In genomic region chr7:139117599-139118233, GRCh38 we compare ENCODE assay signal across 14 cellular contexts. TPM values are rescaled to one million over a fixed set of nuclear protein-coding genes. Genes with fewer than 3 reads are reported as not detected.
DNase-seq lines count a peak whose midpoint lies in the region; ATAC-seq and TF ChIP-seq lines count a peak whose summit lies in the region.
"Had no signal": no experiment of that assay in that cellular context is flagged by ENCODE, and none has a peak within 500 bp of the region (broad histone marks: within the 10 kb centered on the region; RNA-seq: fewer than 3 reads in every experiment).

No MANE protein-coding gene starts in this region.

- H3K27ac Mint-ChIP-seq in activated CD8-positive, alpha-beta memory T cell treated with anti-CD3 and anti-CD28 coated beads, Interleukin-2, amount 10 ng/mL, durations not matched to agents 7 days and 5 days = peak overlapping the region; percentile 84
- peak overlapping the region; percentile 6 for H3K27ac Mint-ChIP-seq in Calu3 (ENCODE audit: unreplicated experiment)
- H3K27ac Mint-ChIP-seq in activated naive CD8-positive, alpha-beta T cell treated with anti-CD3 and anti-CD28 coated beads for 36 hours = peak overlapping the region; percentile 70
- H3K27ac Mint-ChIP-seq in naive thymus-derived CD8-positive, alpha-beta T cell = peak overlapping the region in 7 of 10 donors; percentile 27 to 96 (median 88)

- H3K9me3 Mint-ChIP-seq in activated CD8-positive, alpha-beta memory T cell treated with anti-CD3 and anti-CD28 coated beads, Interleukin-2, amount 10 ng/mL, durations not matched to agents 7 days and 5 days (ENCODE audit: low read depth) = no peaks in the 10 kb centered on the region
- H3K9me3 Mint-ChIP-seq in Calu3 (ENCODE audit: low read depth, unreplicated experiment) = no peaks in the 10 kb centered on the region
- no peaks in the 10 kb centered on the region for H3K9me3 Mint-ChIP-seq in activated naive CD8-positive, alpha-beta T cell treated with anti-CD3 and anti-CD28 coated beads for 36 hours
- no peaks in the 10 kb centered on the region for H3K9me3 Mint-ChIP-seq in naive thymus-derived CD8-positive, alpha-beta T cell

- no peaks in the 10 kb centered on the region for H3K27me3 Mint-ChIP-seq in activated CD8-positive, alpha-beta memory T cell treated with anti-CD3 and anti-CD28 coated beads, Interleukin-2, amount 10 ng/mL, durations not matched to agents 7 days and 5 days
- no peaks in the 10 kb centered on the region for H3K27me3 Mint-ChIP-seq in Calu3 (ENCODE audit: unreplicated experiment)
- H3K27me3 Mint-ChIP-seq in activated naive CD8-positive, alpha-beta T cell treated with anti-CD3 and anti-CD28 coated beads for 36 hours = no peaks in the 10 kb centered on the region
- H3K27me3 Mint-ChIP-seq in naive thymus-derived CD8-positive, alpha-beta T cell = no peaks in the 10 kb centered on the region

- POLR2A ChIA-PET in naive thymus-derived CD8-positive, alpha-beta T cell (lab: Charles Lee) = interaction anchor here (2.6 kb wide), 1 partner anchor 15 kb away, joined by 7 read pairs; no protein-coding TSS in a partner anchor

- intact Hi-C loops in Calu3 (cut with micrococcal nuclease; ENCODE audit: unreplicated experiment) = no loop called here

- ATAC-seq in activated CD8-positive, alpha-beta memory T cell treated with anti-CD3 and anti-CD28 coated beads, Interleukin-2, amount 10 ng/mL, durations not matched to agents 7 days and 5 days = no peak
- no peak for ATAC-seq in naive thymus-derived CD8-positive, alpha-beta T cell
- ATAC-seq in HG02642 (IDR thresholded peaks at IDR 0.05; ENCODE audit: poor library complexity, unreplicated experiment) = no peak

- BruUV-seq in Calu3 (replicated peaks; lab: Mats Ljungman, UMichigan) = no TSS peak

- no peak for TF ChIP-seq CTCF in Calu3 (IDR thresholded peaks at IDR 0.05; ENCODE audit: unreplicated experiment)

- peaks cover 31% of the 10 kb centered on the region for H3K4me1 Mint-ChIP-seq in activated CD8-positive, alpha-beta memory T cell treated with anti-CD3 and anti-CD28 coated beads, Interleukin-2, amount 10 ng/mL, durations not matched to agents 7 days and 5 days
- H3K4me1 Mint-ChIP-seq in Calu3 (ENCODE audit: low read depth, unreplicated experiment) = peaks cover 24% of the 10 kb centered on the region
- H3K4me1 Mint-ChIP-seq in activated naive CD8-positive, alpha-beta T cell treated with anti-CD3 and anti-CD28 coated beads for 36 hours = peaks cover 33% of the 10 kb centered on the region
- peaks cover 20 to 55% (median 47%) of the 10 kb centered on the region in 4 donors for H3K4me1 Mint-ChIP-seq in naive thymus-derived CD8-positive, alpha-beta T cell

- peak overlapping the region; percentile 66 for H3K4me3 Mint-ChIP-seq in activated CD8-positive, alpha-beta memory T cell treated with anti-CD3 and anti-CD28 coated beads, Interleukin-2, amount 10 ng/mL, durations not matched to agents 7 days and 5 days
- peak overlapping the region; percentile 38 for H3K4me3 Mint-ChIP-seq in Calu3 (ENCODE audit: low read depth, unreplicated experiment)
- H3K4me3 Mint-ChIP-seq in activated naive CD8-positive, alpha-beta T cell treated with anti-CD3 and anti-CD28 coated beads for 36 hours = no peak overlapping the region
- H3K4me3 Mint-ChIP-seq in naive thymus-derived CD8-positive, alpha-beta T cell = peak overlapping the region in 5 of 10 donors; percentile 33 to 77 (median 66)

- CTCF ChIA-PET in activated CD8-positive, alpha-beta memory T cell treated with anti-CD3 and anti-CD28 coated beads, Interleukin-2, amount 10 ng/mL, durations not matched to agents 7 days and 5 days (lab: Charles Lee) = interaction anchor here (1.0 to 2.9 kb wide), 7 partner anchors 10 to 231 kb away, joined by 3 to 15 read pairs (median 6); no protein-coding TSS in a partner anchor
- CTCF ChIA-PET in Calu3 (lab: Charles Lee) = interaction anchor here (0.6 to 0.8 kb wide), 2 partner anchors 15 to 55 kb away, joined by 3 to 4 read pairs; no protein-coding TSS in a partner anchor

- no peaks in the 10 kb centered on the region for H3K36me3 Mint-ChIP-seq in activated CD8-positive, alpha-beta memory T cell treated with anti-CD3 and anti-CD28 coated beads, Interleukin-2, amount 10 ng/mL, durations not matched to agents 7 days and 5 days
- H3K36me3 Mint-ChIP-seq in Calu3 (ENCODE audit: insufficient read depth, unreplicated experiment) = no peaks in the 10 kb centered on the region
- no peaks in the 10 kb centered on the region for H3K36me3 Mint-ChIP-seq in activated naive CD8-positive, alpha-beta T cell treated with anti-CD3 and anti-CD28 coated beads for 36 hours
- H3K36me3 Mint-ChIP-seq in naive thymus-derived CD8-positive, alpha-beta T cell = no peaks in the 10 kb centered on the region

- no peak for DNase-seq in activated CD8-positive, alpha-beta memory T cell treated with anti-CD3 and anti-CD28 coated beads, Interleukin-2, amount 10 ng/mL, durations not matched to agents 7 days and 5 days
- no peak for DNase-seq in activated CD8-positive, alpha-beta memory T cell treated with anti-CD3 and anti-CD28 coated beads for 24 hours
- DNase-seq in Calu3 (no peak), NCI-H1930 (lab: John Stamatoyannopoulos, UW) (no peak), globus pallidus (ENCODE audit: low spot score) (no peak)
- no peak for DNase-seq in activated naive CD8-positive, alpha-beta T cell treated with anti-CD3 and anti-CD28 coated beads for 36 hours
- DNase-seq in naive thymus-derived CD8-positive, alpha-beta T cell = no peak
- DNase-seq: effector CD8-positive, alpha-beta T cell; hypothalamus; KBM-7; NCI-H1105; stomach; uterus had no signal

RNA-seq across cellular contexts. Expression of gene ZC3HAV1, which starts 8.2 kb away (rescaled TPM):
- 100 to 1,000 TPM; 125 to 139 TPM for total RNA-seq in activated CD8-positive, alpha-beta memory T cell treated with anti-CD3 and anti-CD28 coated beads, Interleukin-2, amount 10 ng/mL, durations not matched to agents 7 days and 5 days
- 63.4 and 101 TPM in 2 replicates for total RNA-seq in Calu3 (2022)
- total RNA-seq in activated naive CD8-positive, alpha-beta T cell treated with anti-CD3 and anti-CD28 coated beads for 36 hours = 100 to 1,000 TPM; 117 to 118 TPM
- 100 to 1,000 TPM; 202 to 214 TPM for total RNA-seq in naive thymus-derived CD8-positive, alpha-beta T cell
- polyA plus RNA-seq in naive thymus-derived CD8-positive, alpha-beta T cell = 100 to 1,000 TPM; 144 to 188 (median 162) TPM

Comparison
In these comparisons a context has a peak if more than half of its experiments do, and no peak if none do; other contexts are left out.
1. H3K27ac Mint-ChIP-seq: peak in every context shown above with its lines; median percentile 88 in naive thymus-derived CD8-positive, alpha-beta T cell; 84 in activated CD8-positive, alpha-beta memory T cell treated with anti-CD3 and anti-CD28 coated beads, Interleukin-2, amount 10 ng/mL, durations not matched to agents 7 days and 5 days; 70 in activated naive CD8-positive, alpha-beta T cell treated with anti-CD3 and anti-CD28 coated beads for 36 hours; 6 in Calu3.